ENCODE assay signal across 8 cellular contexts in genomic region chr3:196192036-196193001, GRCh38. TPM values are rescaled to one million over a fixed set of nuclear protein-coding genes. Genes with fewer than 3 reads are reported as not detected.
DNase-seq lines count a peak whose midpoint lies in the region; ATAC-seq and FAIRE-seq lines count a peak whose summit lies in the region.

No MANE protein-coding gene starts in this region.

- ATAC-seq in HG02981 (IDR thresholded peaks at IDR 0.05; ENCODE audit: unreplicated experiment) (peak; percentile 32), Right ventricle myocardium superior (ENCODE audit: poor library complexity) (peak; percentile 45), HG03521 (IDR thresholded peaks at IDR 0.05; ENCODE audit: unreplicated experiment) (no peak)

- DNase-seq in GM18507 (ENCODE audit: extremely low spot score, insufficient read length, low read depth), result no peak
- DNase-seq in activated CD4-positive, CD25-positive, alpha-beta regulatory T cell treated with anti-CD3 and anti-CD28 coated beads, Interleukin-2, amount 50 U/mL, for 72 hours, result peak; percentile 57
- DNase-seq in Right ventricle myocardium superior, result peak; percentile 55
- peak; percentile 43 for DNase-seq in stimulated activated CD4-positive, alpha-beta T cell treated with anti-CD3 and anti-CD28 coated beads, Interleukin-4, amount 100 ng/mL, for 24 hours
- no peak for DNase-seq in dedifferentiated amniotic fluid mesenchymal stem cell (ENCODE audit: extremely low spot score)
- DNase-seq in NCI-H446 (lab: John Stamatoyannopoulos, UW), result no peak

- FAIRE-seq in GM18507 (lab: Jason Lieb, UNC), result peak; percentile 93

- intact Hi-C loops in Right ventricle myocardium superior (cut with DNase I), result no loop called here

RNA-seq across cellular contexts. Expression of gene ZDHHC19, which starts 18.9 kb away (rescaled TPM):
- total RNA-seq in Right ventricle myocardium superior, result not detected

RNA-seq across cellular contexts. Expression of gene SLC51A, which starts 24.0 kb away (rescaled TPM):
- not detected for total RNA-seq in Right ventricle myocardium superior

Comparison
In these comparisons a context has a peak if more than half of its experiments do, and no peak if none do; other contexts are left out.
1. DNase-seq: peak in activated CD4-positive, CD25-positive, alpha-beta regulatory T cell treated with anti-CD3 and anti-CD28 coated beads, Interleukin-2, amount 50 U/mL, for 72 hours (single experiment), Right ventricle myocardium superior (single experiment) and stimulated activated CD4-positive, alpha-beta T cell treated with anti-CD3 and anti-CD28 coated beads, Interleukin-4, amount 100 ng/mL, for 24 hours (single experiment); none in GM18507 (single experiment), dedifferentiated amniotic fluid mesenchymal stem cell (single experiment) and NCI-H446 (0 of 2).